ENCODE assay signal across 8 cellular contexts in genomic region chr5:14447958-14448881, GRCh38.
DNase-seq lines count a peak whose midpoint lies in the region; ATAC-seq and TF ChIP-seq lines count a peak whose summit lies in the region.

No MANE protein-coding gene starts in this region.

- H3K36me3 Mint-ChIP-seq in activated B cell treated with CpG ODN at 0.5 μM for 24 hours (ENCODE audit: low read depth): peaks cover 59% of the 10 kb centered on the region

- H3K27ac Mint-ChIP-seq in activated B cell treated with CpG ODN at 0.5 μM for 24 hours: peak overlapping the region; percentile 57

- H3K36me3 ChIP-seq in Karpas-422 (ENCODE audit: insufficient read depth, low read length): no peaks in the 10 kb centered on the region

- no peaks in the 10 kb centered on the region for H3K9me3 ChIP-seq in Karpas-422 (ENCODE audit: low read length)

- H3K27me3 Mint-ChIP-seq in activated B cell treated with CpG ODN at 0.5 μM for 24 hours: no peaks in the 10 kb centered on the region

- ATAC-seq in HG02763 (IDR thresholded peaks at IDR 0.05; ENCODE audit: unreplicated experiment): peak; percentile 56
- peak; percentile 25 for ATAC-seq in activated B cell treated with CpG ODN at 0.5 μM for 24 hours (ENCODE audit: low read depth)

- no peak overlapping the region for H3K9ac ChIP-seq in Karpas-422 (ENCODE audit: low read length)

- CTCF ChIA-PET in activated B cell treated with CpG ODN at 0.5 μM for 24 hours (lab: Charles Lee): no interaction called here

- intact Hi-C loops in activated B cell treated with CpG ODN at 0.5 μM for 24 hours (cut with micrococcal nuclease): no loop called here

- H2AFZ ChIP-seq in Karpas-422 (ENCODE audit: low read length): no peak overlapping the region

- H3K27me3 ChIP-seq in Karpas-422 (ENCODE audit: low read length): no peaks in the 10 kb centered on the region

- H3K4me3 ChIP-seq in Karpas-422 (ENCODE audit: low read length): no peak overlapping the region

- no peak overlapping the region for H3K27ac ChIP-seq in Karpas-422 (ENCODE audit: low read length)

- peaks cover 5% of the 10 kb centered on the region for H3K4me1 Mint-ChIP-seq in activated B cell treated with CpG ODN at 0.5 μM for 24 hours

- POLR2A ChIA-PET in activated B cell treated with CpG ODN at 0.5 μM for 24 hours (lab: Charles Lee): no interaction called here

- no peaks in the 10 kb centered on the region for H3K9me3 Mint-ChIP-seq in activated B cell treated with CpG ODN at 0.5 μM for 24 hours

- no peaks in the 10 kb centered on the region for H3K9me2 ChIP-seq in Karpas-422 (replicated peaks; ENCODE audit: insufficient read depth, low read length)

- H3K79me2 ChIP-seq in Karpas-422 (ENCODE audit: low read length): no peaks in the 10 kb centered on the region

- no peaks in the 10 kb centered on the region for H4K20me1 ChIP-seq in Karpas-422 (ENCODE audit: insufficient read depth, low read depth, low read length)

- no peak overlapping the region for H3K4me3 Mint-ChIP-seq in activated B cell treated with CpG ODN at 0.5 μM for 24 hours

- H3K4me2 ChIP-seq in Karpas-422 (ENCODE audit: low read depth, low read length, poor library complexity, severe bottlenecking): no peak overlapping the region

- no peaks in the 10 kb centered on the region for H3K4me1 ChIP-seq in Karpas-422 (ENCODE audit: low read length)

- TF ChIP-seq CTCF in activated B cell treated with CpG ODN at 0.5 μM for 24 hours (IDR thresholded peaks at IDR 0.05): no peak

- DNase-seq in G401 (ENCODE audit: low spot score): peak; percentile 38
- DNase-seq in activated B cell treated with CpG ODN at 0.5 μM for 24 hours: no peak
- DNase-seq in lung microvascular endothelial cell (ENCODE audit: low read depth in 2 of 2): peak; percentile 48 to 80
- DNase-seq in NK-92 treated with Interleukin-12 subunit alpha and Interleukin-12 subunit beta, amount 100 ng/mL, for 24 hours (lab: John Stamatoyannopoulos, UW): no peak
- DNase-seq in central memory CD4-positive, alpha-beta T cell: no peak
- no peak for DNase-seq in activated effector memory CD4-positive, alpha-beta T cell treated with anti-CD3 and anti-CD28 coated beads, Interleukin-2, amount 50 U/mL, for 16 hours
- no peak for DNase-seq in Karpas-422

- in situ Hi-C loops in G401 (cut with HindIII; ENCODE audit: low sequenced_read_pairs): no loop called here

Comparison
In these comparisons a context has a peak if more than half of its experiments do, and no peak if none do; other contexts are left out.
1. DNase-seq: peak in G401 (single experiment) and lung microvascular endothelial cell (2 of 2); none in activated B cell treated with CpG ODN at 0.5 μM for 24 hours (single experiment), NK-92 treated with Interleukin-12 subunit alpha and Interleukin-12 subunit beta, amount 100 ng/mL, for 24 hours (single experiment), central memory CD4-positive, alpha-beta T cell (single experiment), activated effector memory CD4-positive, alpha-beta T cell treated with anti-CD3 and anti-CD28 coated beads, Interleukin-2, amount 50 U/mL, for 16 hours (single experiment) and Karpas-422 (single experiment).